In genomic region chr18:45588831-45589558, GRCh38 we compare ENCODE assay signal across 13 cellular contexts. TPM values are rescaled to one million over a fixed set of nuclear protein-coding genes. Genes with fewer than 3 reads are reported as not detected.
A peak's percentile ranks its signal among the peaks of the same experiment; 100 is the strongest.
DNase-seq lines count a peak whose midpoint lies in the region; ATAC-seq and TF ChIP-seq lines count a peak whose summit lies in the region.
"Had no signal": no experiment of that assay in that cellular context is flagged by ENCODE, and none has a peak within 500 bp of the region (broad histone marks: within the 10 kb centered on the region; RNA-seq: fewer than 3 reads in every experiment).

No MANE protein-coding gene starts in this region.

- H3K4me3 ChIP-seq in SJCRH30 (peak overlapping the region; percentile 24; the same call in 1 of the 2 replicates), foreskin fibroblast (ENCODE audit: low read depth in 1 of 2, low read length in 2 of 2) (peak overlapping the region in 1 of 2 donors; percentile 16), subcutaneous abdominal adipose tissue (ENCODE audit: low read depth in 1 of 5, low read length in 5 of 5) (no peak overlapping the region)

- H3K36me3 Mint-ChIP-seq in activated T-cell treated with anti-CD3 and anti-CD28 coated beads, Interleukin-2, amount 50 U/mL, for 4 hours (ENCODE audit: insufficient read depth) = no peaks in the 10 kb centered on the region
- H3K36me3 Mint-ChIP-seq in activated T-cell treated with anti-CD3 and anti-CD28 coated beads, Interleukin-2, amount 50 U/mL, for 72 hours (ENCODE audit: insufficient read depth in 2 of 2) = no peaks in the 10 kb centered on the region
- H3K36me3 Mint-ChIP-seq in stimulated activated memory B cell treated with anti-CD40 and anti-IgM and Interleukin-4, amounts not matched to agents 10 μg/mL and 1 μg/mL and 100 μg/mL, for 72 hours = no peaks in the 10 kb centered on the region
- H3K36me3 Mint-ChIP-seq: activated CD8-positive, alpha-beta memory T cell treated with anti-CD3 and anti-CD28 coated beads, Interleukin-2, amount 10 ng/mL, durations not matched to agents 7 days and 5 days; IgD-negative memory B cell had no signal

- no peak overlapping the region for H3K9ac ChIP-seq in subcutaneous abdominal adipose tissue (ENCODE audit: low read length in 5 of 5)

- no peak for ATAC-seq in activated T-cell treated with anti-CD3 and anti-CD28 coated beads, Interleukin-2, amount 50 U/mL, for 4 hours
- no peak for ATAC-seq in GM21367 (IDR thresholded peaks at IDR 0.05; ENCODE audit: unreplicated experiment)
- no peak for ATAC-seq in activated T-cell treated with anti-CD3 and anti-CD28 coated beads, Interleukin-2, amount 50 U/mL, for 72 hours (replicated peaks in 1 of 2)
- no peak for ATAC-seq in stimulated activated memory B cell treated with anti-CD40 and anti-IgM and Interleukin-4, amounts not matched to agents 10 μg/mL and 1 μg/mL and 100 μg/mL, for 72 hours
- ATAC-seq: activated CD8-positive, alpha-beta memory T cell treated with anti-CD3 and anti-CD28 coated beads, Interleukin-2, amount 10 ng/mL, durations not matched to agents 7 days and 5 days had no signal

- H3K27me3 ChIP-seq in SJCRH30 (no peaks in the 10 kb centered on the region), subcutaneous abdominal adipose tissue (ENCODE audit: control insufficient read depth in 5 of 5, insufficient read depth in 4 of 5, low read length in 5 of 5) (no peaks in the 10 kb centered on the region)

- peaks cover 3% of the 10 kb centered on the region for H3K27me3 Mint-ChIP-seq in activated T-cell treated with anti-CD3 and anti-CD28 coated beads, Interleukin-2, amount 50 U/mL, for 4 hours (ENCODE audit: low read depth)
- H3K27me3 Mint-ChIP-seq in activated T-cell treated with anti-CD3 and anti-CD28 coated beads, Interleukin-2, amount 50 U/mL, for 72 hours (ENCODE audit: low read depth) = no peaks in the 10 kb centered on the region
- no peaks in the 10 kb centered on the region for H3K27me3 Mint-ChIP-seq in stimulated activated memory B cell treated with anti-CD40 and anti-IgM and Interleukin-4, amounts not matched to agents 10 μg/mL and 1 μg/mL and 100 μg/mL, for 72 hours
- H3K27me3 Mint-ChIP-seq: IgD-negative memory B cell had no signal

- TF ChIP-seq CTCF in foreskin fibroblast (IDR thresholded peaks at IDR 0.05; ENCODE audit: low read depth, low read length) = no peak

- H3K4me1 ChIP-seq in SJCRH30 (peaks cover 15% of the 10 kb centered on the region), subcutaneous abdominal adipose tissue (ENCODE audit: control insufficient read depth in 5 of 5, insufficient read depth in 5 of 5, low read length in 5 of 5) (peaks cover 0 to 29% (median 26%) of the 10 kb centered on the region in 5 donors)

- H3K36me3 ChIP-seq in SJCRH30 (no peaks in the 10 kb centered on the region), subcutaneous abdominal adipose tissue (ENCODE audit: control insufficient read depth in 5 of 5, insufficient read depth in 5 of 5, low read length in 5 of 5) (no peaks in the 10 kb centered on the region)

- no peak overlapping the region for H3K4me3 Mint-ChIP-seq in activated T-cell treated with anti-CD3 and anti-CD28 coated beads, Interleukin-2, amount 50 U/mL, for 4 hours
- no peak overlapping the region for H3K4me3 Mint-ChIP-seq in activated T-cell treated with anti-CD3 and anti-CD28 coated beads, Interleukin-2, amount 50 U/mL, for 72 hours
- no peak overlapping the region for H3K4me3 Mint-ChIP-seq in stimulated activated memory B cell treated with anti-CD40 and anti-IgM and Interleukin-4, amounts not matched to agents 10 μg/mL and 1 μg/mL and 100 μg/mL, for 72 hours
- H3K4me3 Mint-ChIP-seq: activated CD8-positive, alpha-beta memory T cell treated with anti-CD3 and anti-CD28 coated beads, Interleukin-2, amount 10 ng/mL, durations not matched to agents 7 days and 5 days; IgD-negative memory B cell had no signal

- H3K4me1 Mint-ChIP-seq in activated T-cell treated with anti-CD3 and anti-CD28 coated beads, Interleukin-2, amount 50 U/mL, for 4 hours (ENCODE audit: low read depth) = no peaks in the 10 kb centered on the region
- H3K4me1 Mint-ChIP-seq in activated T-cell treated with anti-CD3 and anti-CD28 coated beads, Interleukin-2, amount 50 U/mL, for 72 hours (ENCODE audit: low read depth) = no peaks in the 10 kb centered on the region
- H3K4me1 Mint-ChIP-seq in stimulated activated memory B cell treated with anti-CD40 and anti-IgM and Interleukin-4, amounts not matched to agents 10 μg/mL and 1 μg/mL and 100 μg/mL, for 72 hours = peaks cover 8% of the 10 kb centered on the region
- H3K4me1 Mint-ChIP-seq: activated CD8-positive, alpha-beta memory T cell treated with anti-CD3 and anti-CD28 coated beads, Interleukin-2, amount 10 ng/mL, durations not matched to agents 7 days and 5 days; IgD-negative memory B cell had no signal

- H3K9me3 ChIP-seq in SJCRH30 (replicated peaks) (no peaks in the 10 kb centered on the region), subcutaneous abdominal adipose tissue (ENCODE audit: control insufficient read depth in 5 of 5, low read length in 5 of 5) (no peaks in the 10 kb centered on the region)

- peak; percentile 61 for DNase-seq in GM04503 (ENCODE audit: low read depth)
- DNase-seq in SJCRH30 = no peak
- peak; percentile 65 to 84 for DNase-seq in foreskin fibroblast
- no peak for DNase-seq in activated T-cell treated with anti-CD3 and anti-CD28 coated beads, Interleukin-2, amount 50 U/mL, for 4 hours
- no peak for DNase-seq in activated T-cell treated with anti-CD3 and anti-CD28 coated beads, Interleukin-2, amount 50 U/mL, for 72 hours
- DNase-seq: activated CD8-positive, alpha-beta memory T cell treated with anti-CD3 and anti-CD28 coated beads, Interleukin-2, amount 10 ng/mL, durations not matched to agents 7 days and 5 days; amygdala; DMS153; NCI-H2081 treated with DMSO at 0.1 percent for 48 hours had no signal

- H3K27ac Mint-ChIP-seq in activated T-cell treated with anti-CD3 and anti-CD28 coated beads, Interleukin-2, amount 50 U/mL, for 72 hours = no peak overlapping the region
- H3K27ac Mint-ChIP-seq in stimulated activated memory B cell treated with anti-CD40 and anti-IgM and Interleukin-4, amounts not matched to agents 10 μg/mL and 1 μg/mL and 100 μg/mL, for 72 hours = no peak overlapping the region
- H3K27ac Mint-ChIP-seq: activated CD8-positive, alpha-beta memory T cell treated with anti-CD3 and anti-CD28 coated beads, Interleukin-2, amount 10 ng/mL, durations not matched to agents 7 days and 5 days; IgD-negative memory B cell had no signal

- H3K9me3 Mint-ChIP-seq in activated T-cell treated with anti-CD3 and anti-CD28 coated beads, Interleukin-2, amount 50 U/mL, for 4 hours = no peaks in the 10 kb centered on the region
- H3K9me3 Mint-ChIP-seq in activated T-cell treated with anti-CD3 and anti-CD28 coated beads, Interleukin-2, amount 50 U/mL, for 72 hours = no peaks in the 10 kb centered on the region
- no peaks in the 10 kb centered on the region for H3K9me3 Mint-ChIP-seq in stimulated activated memory B cell treated with anti-CD40 and anti-IgM and Interleukin-4, amounts not matched to agents 10 μg/mL and 1 μg/mL and 100 μg/mL, for 72 hours
- H3K9me3 Mint-ChIP-seq: IgD-negative memory B cell had no signal

- H3K27ac ChIP-seq in SJCRH30 = peak overlapping the region; percentile 24; the same call in 1 of the 2 replicates
- peak overlapping the region; percentile 46 for H3K27ac ChIP-seq in subcutaneous abdominal adipose tissue (ENCODE audit: low read depth, low read length)

RNA-seq across cellular contexts. Expression of gene SLC14A2, which starts 26.3 kb away (rescaled TPM):
- not detected in 2 replicates for total RNA-seq in SJCRH30 (2014; rRNA removed; shearing (Covaris generic))
- not detected for total RNA-seq in activated T-cell treated with anti-CD3 and anti-CD28 coated beads, Interleukin-2, amount 50 U/mL, for 4 hours
- total RNA-seq in activated T-cell treated with anti-CD3 and anti-CD28 coated beads, Interleukin-2, amount 50 U/mL, for 72 hours = under 1 TPM; 0.07 to 0.09 TPM

Comparison
In these comparisons a context has a peak if more than half of its experiments do, and no peak if none do; other contexts are left out.
1. DNase-seq: peak in GM04503 (single experiment) and foreskin fibroblast (2 of 2); none in SJCRH30 (0 of 2), activated T-cell treated with anti-CD3 and anti-CD28 coated beads, Interleukin-2, amount 50 U/mL, for 4 hours (single experiment) and activated T-cell treated with anti-CD3 and anti-CD28 coated beads, Interleukin-2, amount 50 U/mL, for 72 hours (0 of 2).